ENCODE assay signal across 1 cellular context in the genomic region with DNA sequence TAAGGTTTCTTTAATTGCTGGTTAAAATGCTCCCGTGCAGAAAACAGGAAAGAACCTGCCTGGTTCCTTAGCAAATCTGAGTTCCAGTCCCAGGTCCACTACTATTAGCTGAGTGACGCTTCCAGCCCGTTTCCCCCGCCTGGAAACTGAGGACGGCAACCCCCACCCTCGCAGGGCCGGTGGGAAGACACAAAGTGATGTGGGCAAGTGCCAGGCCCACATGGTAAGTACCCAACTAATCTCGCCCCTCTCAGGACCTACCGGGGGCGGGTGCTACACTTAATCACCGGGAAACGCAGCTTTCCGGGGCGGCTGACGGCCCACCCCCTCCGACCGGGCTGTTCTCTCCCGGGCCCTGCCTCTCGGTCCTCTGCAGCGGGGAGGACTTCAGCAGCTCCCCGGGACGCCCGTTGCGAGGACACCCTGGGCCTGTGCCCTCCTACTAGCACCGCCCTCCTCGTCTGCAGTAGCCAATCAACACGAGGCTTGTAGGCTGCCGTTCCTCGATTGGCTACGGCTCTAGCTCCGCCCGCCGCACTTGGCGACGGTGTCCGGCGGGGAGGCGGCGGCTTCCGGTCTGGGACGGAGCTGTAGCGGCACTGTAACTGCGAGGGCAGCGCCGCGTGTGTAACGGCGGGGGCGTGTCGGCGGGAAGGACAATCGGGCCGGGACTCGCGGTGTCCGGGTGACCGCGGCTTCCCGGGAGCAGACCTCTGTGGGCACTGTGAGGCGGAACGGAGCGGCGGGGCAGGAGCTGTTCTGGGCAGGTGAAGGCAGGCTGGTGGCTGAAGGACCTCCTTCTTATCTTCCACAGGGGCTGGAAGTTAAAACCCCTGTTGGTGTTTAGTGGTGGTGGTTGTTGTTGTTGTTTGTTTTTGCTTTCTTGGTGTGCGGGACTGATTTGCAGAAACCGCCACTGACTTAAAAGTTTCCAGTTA.
A peak's percentile ranks its signal among the peaks of the same experiment; 100 is the strongest.
TF ChIP-seq lines count a peak whose summit lies in the region.

A gene with protein sequence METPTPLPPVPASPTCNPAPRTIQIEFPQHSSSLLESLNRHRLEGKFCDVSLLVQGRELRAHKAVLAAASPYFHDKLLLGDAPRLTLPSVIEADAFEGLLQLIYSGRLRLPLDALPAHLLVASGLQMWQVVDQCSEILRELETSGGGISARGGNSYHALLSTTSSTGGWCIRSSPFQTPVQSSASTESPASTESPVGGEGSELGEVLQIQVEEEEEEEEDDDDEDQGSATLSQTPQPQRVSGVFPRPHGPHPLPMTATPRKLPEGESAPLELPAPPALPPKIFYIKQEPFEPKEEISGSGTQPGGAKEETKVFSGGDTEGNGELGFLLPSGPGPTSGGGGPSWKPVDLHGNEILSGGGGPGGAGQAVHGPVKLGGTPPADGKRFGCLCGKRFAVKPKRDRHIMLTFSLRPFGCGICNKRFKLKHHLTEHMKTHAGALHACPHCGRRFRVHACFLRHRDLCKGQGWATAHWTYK (plus strand): TSS at position 568 of the 938 bp plus-strand sequence. CDS start 525 bp downstream, outside the sequence.

TF ChIP-seq in SK-N-SH, 30 proteins besides CTCF, POLR2A, EP300 and RAD21 (continued from another document):
- TF ChIP-seq, protein P1, sequence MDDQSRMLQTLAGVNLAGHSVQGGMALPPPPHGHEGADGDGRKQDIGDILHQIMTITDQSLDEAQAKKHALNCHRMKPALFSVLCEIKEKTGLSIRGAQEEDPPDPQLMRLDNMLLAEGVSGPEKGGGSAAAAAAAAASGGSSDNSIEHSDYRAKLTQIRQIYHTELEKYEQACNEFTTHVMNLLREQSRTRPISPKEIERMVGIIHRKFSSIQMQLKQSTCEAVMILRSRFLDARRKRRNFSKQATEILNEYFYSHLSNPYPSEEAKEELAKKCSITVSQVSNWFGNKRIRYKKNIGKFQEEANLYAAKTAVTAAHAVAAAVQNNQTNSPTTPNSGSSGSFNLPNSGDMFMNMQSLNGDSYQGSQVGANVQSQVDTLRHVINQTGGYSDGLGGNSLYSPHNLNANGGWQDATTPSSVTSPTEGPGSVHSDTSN (IDR thresholded peaks at IDR 0.05): no peak; the same call in 1 of the 2 replicates
- TF ChIP-seq FOSL2 (IDR thresholded peaks at IDR 0.05; ENCODE audit: borderline replicate concordance, low read depth) (no peak), POLR2AphosphoS5 (IDR thresholded peaks at IDR 0.05; ENCODE audit: low read depth, low read length) (peak; percentile 96), CHD2 (IDR thresholded peaks at IDR 0.05; ENCODE audit: low read length, partially characterized antibody) (peak; percentile 80), TCF12 (IDR thresholded peaks at IDR 0.05) (no peak), SIN3A (IDR thresholded peaks at IDR 0.05; ENCODE audit: borderline replicate concordance, low read depth, low read length) (peak; percentile 93), RFX5 (IDR thresholded peaks at IDR 0.05; ENCODE audit: low read length) (no peak), TAF1 (IDR thresholded peaks at IDR 0.05; ENCODE audit: borderline replicate concordance, low read depth, low read length) (peak; percentile 72), YY1 (IDR thresholded peaks at IDR 0.05; ENCODE audit: low read depth) (no peak), MXI1 (IDR thresholded peaks at IDR 0.05; ENCODE audit: low read depth, low read length) (peak; percentile 96), SMC3 (IDR thresholded peaks at IDR 0.05; ENCODE audit: low read depth, low read length) (no peak), NRF1 (IDR thresholded peaks at IDR 0.05; ENCODE audit: low read depth, low read length) (0 out of 2 replicates have a peak, but pooled peaks have one; percentile 14), FOXJ3 (CRISPR knock-in tag; IDR thresholded peaks at IDR 0.05) (peak; percentile 8; the same call in 1 of the 2 replicates), NFIC (IDR thresholded peaks at IDR 0.05; ENCODE audit: borderline replicate concordance) (no peak), ELF1 (IDR thresholded peaks at IDR 0.05) (peak; percentile 56; the same call in 1 of the 2 replicates), GABPA (IDR thresholded peaks at IDR 0.05; ENCODE audit: low read depth) (peak; percentile 92)
- TF ChIP-seq, protein P2, sequence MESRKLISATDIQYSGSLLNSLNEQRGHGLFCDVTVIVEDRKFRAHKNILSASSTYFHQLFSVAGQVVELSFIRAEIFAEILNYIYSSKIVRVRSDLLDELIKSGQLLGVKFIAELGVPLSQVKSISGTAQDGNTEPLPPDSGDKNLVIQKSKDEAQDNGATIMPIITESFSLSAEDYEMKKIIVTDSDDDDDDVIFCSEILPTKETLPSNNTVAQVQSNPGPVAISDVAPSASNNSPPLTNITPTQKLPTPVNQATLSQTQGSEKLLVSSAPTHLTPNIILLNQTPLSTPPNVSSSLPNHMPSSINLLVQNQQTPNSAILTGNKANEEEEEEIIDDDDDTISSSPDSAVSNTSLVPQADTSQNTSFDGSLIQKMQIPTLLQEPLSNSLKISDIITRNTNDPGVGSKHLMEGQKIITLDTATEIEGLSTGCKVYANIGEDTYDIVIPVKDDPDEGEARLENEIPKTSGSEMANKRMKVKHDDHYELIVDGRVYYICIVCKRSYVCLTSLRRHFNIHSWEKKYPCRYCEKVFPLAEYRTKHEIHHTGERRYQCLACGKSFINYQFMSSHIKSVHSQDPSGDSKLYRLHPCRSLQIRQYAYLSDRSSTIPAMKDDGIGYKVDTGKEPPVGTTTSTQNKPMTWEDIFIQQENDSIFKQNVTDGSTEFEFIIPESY (IDR thresholded peaks at IDR 0.05; ENCODE audit: borderline replicate concordance, low read depth): 0 out of 2 replicates have a peak, but pooled peaks have one; percentile 17
- TF ChIP-seq, protein P3, sequence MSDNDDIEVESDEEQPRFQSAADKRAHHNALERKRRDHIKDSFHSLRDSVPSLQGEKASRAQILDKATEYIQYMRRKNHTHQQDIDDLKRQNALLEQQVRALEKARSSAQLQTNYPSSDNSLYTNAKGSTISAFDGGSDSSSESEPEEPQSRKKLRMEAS (IDR thresholded peaks at IDR 0.05; ENCODE audit: low read depth): peak; percentile 97
- TF ChIP-seq, protein P4, sequence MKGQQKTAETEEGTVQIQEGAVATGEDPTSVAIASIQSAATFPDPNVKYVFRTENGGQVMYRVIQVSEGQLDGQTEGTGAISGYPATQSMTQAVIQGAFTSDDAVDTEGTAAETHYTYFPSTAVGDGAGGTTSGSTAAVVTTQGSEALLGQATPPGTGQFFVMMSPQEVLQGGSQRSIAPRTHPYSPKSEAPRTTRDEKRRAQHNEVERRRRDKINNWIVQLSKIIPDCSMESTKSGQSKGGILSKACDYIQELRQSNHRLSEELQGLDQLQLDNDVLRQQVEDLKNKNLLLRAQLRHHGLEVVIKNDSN (IDR thresholded peaks at IDR 0.05; ENCODE audit: borderline replicate concordance, low read depth): no peak
- TF ChIP-seq, protein P5, sequence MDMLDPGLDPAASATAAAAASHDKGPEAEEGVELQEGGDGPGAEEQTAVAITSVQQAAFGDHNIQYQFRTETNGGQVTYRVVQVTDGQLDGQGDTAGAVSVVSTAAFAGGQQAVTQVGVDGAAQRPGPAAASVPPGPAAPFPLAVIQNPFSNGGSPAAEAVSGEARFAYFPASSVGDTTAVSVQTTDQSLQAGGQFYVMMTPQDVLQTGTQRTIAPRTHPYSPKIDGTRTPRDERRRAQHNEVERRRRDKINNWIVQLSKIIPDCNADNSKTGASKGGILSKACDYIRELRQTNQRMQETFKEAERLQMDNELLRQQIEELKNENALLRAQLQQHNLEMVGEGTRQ (IDR thresholded peaks at IDR 0.05; ENCODE audit: borderline replicate concordance, low read depth, low read length): no peak
